ENCODE assay signal across 9 cellular contexts in the genomic region with DNA sequence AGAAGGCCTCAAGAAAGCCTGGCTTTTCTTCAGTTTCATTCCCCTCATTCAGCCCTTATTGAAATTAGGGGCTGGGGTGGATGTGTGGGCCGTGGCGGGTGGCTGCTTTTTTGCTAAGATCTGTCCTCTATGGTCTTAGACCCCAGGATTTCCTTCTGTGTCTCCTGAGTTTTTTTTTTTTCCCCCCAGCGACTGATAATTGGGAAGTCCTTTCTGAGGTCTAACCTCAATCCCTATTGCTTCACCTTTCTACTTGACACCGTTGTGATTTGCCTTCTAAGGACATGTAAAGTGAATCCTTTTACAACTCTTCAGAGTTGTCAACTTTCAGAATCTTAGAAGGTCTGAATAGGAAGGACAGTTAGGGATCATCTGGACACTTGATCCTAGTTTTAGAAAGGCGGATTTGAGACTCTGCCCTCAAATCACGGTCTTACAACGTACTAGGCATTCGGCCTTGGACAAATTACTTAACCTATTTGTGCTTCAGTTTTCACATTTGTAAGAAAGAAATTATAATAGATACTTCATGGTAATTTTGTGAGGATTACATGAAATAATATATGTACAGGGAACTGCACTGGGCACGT. TPM values are rescaled to one million over a fixed set of nuclear protein-coding genes. Genes with fewer than 3 reads are reported as not detected.
DNase-seq lines count a peak whose midpoint lies in the region; FAIRE-seq and TF ChIP-seq lines count a peak whose summit lies in the region.
"Had no signal": no experiment of that assay in that cellular context is flagged by ENCODE, and none has a peak within 500 bp of the region (broad histone marks: within the 10 kb centered on the region; RNA-seq: fewer than 3 reads in every experiment).

No MANE protein-coding gene starts in this region.

- peak overlapping the region; percentile 92 for H3K9ac ChIP-seq in neural cell (ENCODE audit: low read length)

- H3K9me3 Mint-ChIP-seq in T-helper 2 cell treated with Interferon-gamma antibody and Interleukin-4, amounts not matched to agents 5 μg/mL and 100 μg/mL, for 36 hours, result no peaks in the 10 kb centered on the region
- H3K9me3 Mint-ChIP-seq: activated naive CD8-positive, alpha-beta T cell treated with anti-CD3 and anti-CD28 coated beads, Interleukin-2, amount 10 ng/mL, durations not matched to agents 7 days and 5 days had no signal

- H3K9me2 ChIP-seq in neural cell (ENCODE audit: insufficient read depth, low read length), result no peaks in the 10 kb centered on the region

- DNase-seq in AG10803 (ENCODE audit: low read depth) (no peak), H54 (ENCODE audit: insufficient read length, low spot score) (no peak), NCI-H2107 (lab: John Stamatoyannopoulos, UW) (no peak), NCI-H446 treated with DMSO at 0.1 percent for 48 hours (lab: John Stamatoyannopoulos, UW) (no peak)
- no peak for DNase-seq in Jurkat, Clone E6-1 (ENCODE audit: low read depth, low spot score)
- DNase-seq in effector memory CD4-positive, alpha-beta T cell, result no peak
- DNase-seq in T-helper 2 cell treated with Interferon-gamma antibody and Interleukin-4, amounts not matched to agents 5 μg/mL and 100 μg/mL, for 36 hours (ENCODE audit: low spot score), result no peak

- H3K27ac ChIP-seq in effector memory CD4-positive, alpha-beta T cell (ENCODE audit: insufficient read depth, low read length, poor library complexity, severe bottlenecking), result peak overlapping the region; percentile 96
- peak overlapping the region; percentile 99 for H3K27ac ChIP-seq in neural cell (ENCODE audit: low read length)

- TF ChIP-seq RAD21 in neural cell (conservative IDR thresholded peaks at IDR 0.05), result no peak

- no peaks in the 10 kb centered on the region for H4K20me1 ChIP-seq in neural cell (ENCODE audit: insufficient read depth)

- no peak overlapping the region for H3K27ac Mint-ChIP-seq in T-helper 2 cell treated with Interferon-gamma antibody and Interleukin-4, amounts not matched to agents 5 μg/mL and 100 μg/mL, for 36 hours

- H3K9me3 ChIP-seq in effector memory CD4-positive, alpha-beta T cell (ENCODE audit: control insufficient read depth, low read length), result no peaks in the 10 kb centered on the region
- no peaks in the 10 kb centered on the region for H3K9me3 ChIP-seq in neural cell (ENCODE audit: low read length)

- H3K4me3 Mint-ChIP-seq in T-helper 2 cell treated with Interferon-gamma antibody and Interleukin-4, amounts not matched to agents 5 μg/mL and 100 μg/mL, for 36 hours, result no peak overlapping the region
- H3K4me3 Mint-ChIP-seq: activated naive CD8-positive, alpha-beta T cell treated with anti-CD3 and anti-CD28 coated beads, Interleukin-2, amount 10 ng/mL, durations not matched to agents 7 days and 5 days had no signal

- no peaks in the 10 kb centered on the region for H3K27me3 ChIP-seq in effector memory CD4-positive, alpha-beta T cell (replicated peaks; ENCODE audit: control insufficient read depth, insufficient read depth, low read length, poor library complexity, severe bottlenecking)
- no peaks in the 10 kb centered on the region for H3K27me3 ChIP-seq in neural cell (ENCODE audit: insufficient read depth, low read depth, low read length)

- H3K36me3 ChIP-seq in effector memory CD4-positive, alpha-beta T cell (ENCODE audit: control insufficient read depth, insufficient read depth, low read length), result no peaks in the 10 kb centered on the region
- H3K36me3 ChIP-seq in neural cell (ENCODE audit: insufficient read depth, low read length), result no peaks in the 10 kb centered on the region

- H3K27me3 Mint-ChIP-seq in T-helper 2 cell treated with Interferon-gamma antibody and Interleukin-4, amounts not matched to agents 5 μg/mL and 100 μg/mL, for 36 hours (ENCODE audit: low read depth), result no peaks in the 10 kb centered on the region
- H3K27me3 Mint-ChIP-seq: activated naive CD8-positive, alpha-beta T cell treated with anti-CD3 and anti-CD28 coated beads, Interleukin-2, amount 10 ng/mL, durations not matched to agents 7 days and 5 days had no signal

- peaks cover 25% of the 10 kb centered on the region for H3K4me1 Mint-ChIP-seq in T-helper 2 cell treated with Interferon-gamma antibody and Interleukin-4, amounts not matched to agents 5 μg/mL and 100 μg/mL, for 36 hours (ENCODE audit: low read depth)

- peak overlapping the region; percentile 94 for H3K4me2 ChIP-seq in neural cell (ENCODE audit: low read length)

- TF ChIP-seq POLR2A in H54 (IDR thresholded peaks at IDR 0.05; ENCODE audit: low read depth, low read length), result no peak

- no peak for FAIRE-seq in H54 (lab: Jason Lieb, UNC)

- H3K79me2 ChIP-seq in neural cell (replicated peaks; ENCODE audit: insufficient read depth, low read length), result peaks cover 17% of the 10 kb centered on the region

- peak overlapping the region; percentile 53 for H2AFZ ChIP-seq in neural cell (ENCODE audit: low read depth, low read length)

- TF ChIP-seq EP300 in neural cell (conservative IDR thresholded peaks at IDR 0.05; ENCODE audit: poor library complexity, severe bottlenecking), result no peak

- peak overlapping the region; percentile 69 for H3K4me3 ChIP-seq in AG10803 (ENCODE audit: low read length)
- peak overlapping the region; percentile 85 for H3K4me3 ChIP-seq in Jurkat, Clone E6-1 (ENCODE audit: low read length)
- H3K4me3 ChIP-seq in effector memory CD4-positive, alpha-beta T cell (ENCODE audit: insufficient read depth, low read depth, low read length, poor library complexity, severe bottlenecking), result peak overlapping the region; percentile 96
- H3K4me3 ChIP-seq in neural cell (ENCODE audit: low read length), result peak overlapping the region; percentile 68

- H3K36me3 Mint-ChIP-seq in T-helper 2 cell treated with Interferon-gamma antibody and Interleukin-4, amounts not matched to agents 5 μg/mL and 100 μg/mL, for 36 hours (ENCODE audit: low read depth), result no peaks in the 10 kb centered on the region
- H3K36me3 Mint-ChIP-seq: activated naive CD8-positive, alpha-beta T cell treated with anti-CD3 and anti-CD28 coated beads, Interleukin-2, amount 10 ng/mL, durations not matched to agents 7 days and 5 days had no signal

- no peak for TF ChIP-seq CTCF in AG10803 (conservative IDR thresholded peaks at IDR 0.05; ENCODE audit: low read length)
- TF ChIP-seq CTCF in neural cell (IDR thresholded peaks at IDR 0.05; ENCODE audit: poor library complexity, severe bottlenecking), result no peak

- peaks cover 16% of the 10 kb centered on the region for H3K4me1 ChIP-seq in effector memory CD4-positive, alpha-beta T cell (ENCODE audit: control insufficient read depth, insufficient read depth, low read length, poor library complexity, severe bottlenecking)

- peaks cover 4% of the 10 kb centered on the region for H3F3A ChIP-seq in neural cell (ENCODE audit: insufficient read depth, low read length, poor library complexity, severe bottlenecking)

TF ChIP-seq in neural cell, 6 proteins besides CTCF, POLR2A, EP300 and RAD21:
- TF ChIP-seq MXI1 (conservative IDR thresholded peaks at IDR 0.05; ENCODE audit: poor library complexity, severe bottlenecking) (peak; percentile 13), POLR2AphosphoS5 (IDR thresholded peaks at IDR 0.05) (no peak)

RNA-seq across cellular contexts. Expression of a gene that starts 4.4 kb away (rescaled TPM):
- polyA plus RNA-seq in Jurkat, Clone E6-1 (2012; ENCODE audit: insufficient read depth, insufficient read length), result not detected
- not detected in 2 replicates for polyA plus RNA-seq in neural cell
- polyA minus RNA-seq in neural cell, result not detected in 2 replicates

RNA-seq across cellular contexts. Expression of a gene that starts 24.7 kb away (rescaled TPM):
- polyA plus RNA-seq in Jurkat, Clone E6-1 (2012; ENCODE audit: insufficient read depth, insufficient read length), result 2.7 TPM
- polyA plus RNA-seq in neural cell, result 0.46 TPM in 1 of 2 replicates, not detected in the other
- polyA minus RNA-seq in neural cell, result 1.5 TPM in 1 of 2 replicates, not detected in the other

RNA-seq across cellular contexts. Expression of a gene that starts 34.9 kb away (rescaled TPM):
- polyA plus RNA-seq in Jurkat, Clone E6-1 (2012; ENCODE audit: insufficient read depth, insufficient read length), result 179 TPM
- polyA plus RNA-seq in neural cell, result 159 and 192 TPM in 2 replicates
- 90.3 and 97.5 TPM in 2 replicates for polyA minus RNA-seq in neural cell

RNA-seq across cellular contexts. Expression of a gene that starts 59.0 kb away (rescaled TPM):
- not detected for polyA plus RNA-seq in Jurkat, Clone E6-1 (2012; ENCODE audit: insufficient read depth, insufficient read length)
- polyA plus RNA-seq in neural cell, result not detected in 2 replicates
- not detected in 2 replicates for polyA minus RNA-seq in neural cell

RNA-seq across cellular contexts. Expression of a gene that starts 59.2 kb away (rescaled TPM):
- 41.2 TPM for polyA plus RNA-seq in Jurkat, Clone E6-1 (2012; ENCODE audit: insufficient read depth, insufficient read length)
- polyA plus RNA-seq in neural cell, result not detected in 2 replicates
- polyA minus RNA-seq in neural cell, result not detected in 2 replicates
